In the genomic region with DNA sequence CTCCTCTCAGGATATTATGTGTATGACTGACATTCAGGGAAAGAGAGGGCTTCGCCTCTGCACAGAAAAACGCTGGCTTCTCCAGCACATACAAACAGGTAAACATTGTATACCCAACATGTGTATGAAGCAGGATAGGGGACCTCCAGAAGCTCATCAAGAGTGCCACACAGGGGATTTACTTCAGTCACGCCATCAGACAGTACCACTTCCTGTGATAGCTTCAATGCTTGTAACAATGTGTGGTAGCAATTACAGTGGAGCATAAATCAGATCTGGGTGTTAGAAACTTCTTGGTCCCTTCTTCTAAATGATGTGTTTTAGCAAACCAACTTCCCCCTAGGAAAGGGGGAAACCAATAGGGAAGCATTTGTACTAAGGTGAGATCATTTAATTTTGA, we compare ENCODE assay signal across 15 cellular contexts.
DNase-seq lines count a peak whose midpoint lies in the region; ATAC-seq and TF ChIP-seq lines count a peak whose summit lies in the region.
"Had no signal": no experiment of that assay in that cellular context is flagged by ENCODE, and none has a peak within 500 bp of the region (broad histone marks: within the 10 kb centered on the region; RNA-seq: fewer than 3 reads in every experiment).

No MANE protein-coding gene starts in this region.

- H3K36me3 ChIP-seq in left ventricle myocardium inferior (no peaks in the 10 kb centered on the region), hepatocyte (replicated peaks; ENCODE audit: insufficient read depth, low read depth) (no peaks in the 10 kb centered on the region)
- H3K36me3 ChIP-seq: tibial artery had no signal

- H3K9me3 ChIP-seq in left ventricle myocardium inferior (replicated peaks) (no peaks in the 10 kb centered on the region), hepatocyte (ENCODE audit: low read depth) (no peaks in the 10 kb centered on the region)
- H3K9me3 ChIP-seq: tibial artery had no signal

- H3K9me2 ChIP-seq in hepatocyte (replicated peaks; ENCODE audit: insufficient read depth), result no peaks in the 10 kb centered on the region

- intact Hi-C loops in left ventricle myocardium inferior (cut with micrococcal nuclease) (no loop called here), cardiac septum (cut with DNase I) (no loop called here)

- peak overlapping the region; percentile 68 for H3K27ac ChIP-seq in left ventricle myocardium inferior (replicated peaks)
- no peak overlapping the region for H3K27ac ChIP-seq in hepatocyte
- H3K27ac ChIP-seq: tibial artery had no signal

- WGBS in hepatocyte (ENCODE audit: low lambda C conversion rate, missing lambda C conversion rate), result 85% methylated on average over 3 of the region's 3 CpGs

- H3K4me3 ChIP-seq in left ventricle myocardium inferior, result no peak overlapping the region
- H3K4me3 ChIP-seq in hepatocyte, result no peak overlapping the region
- H3K4me3 ChIP-seq: tibial artery had no signal

- no peaks in the 10 kb centered on the region for H3K36me3 Mint-ChIP-seq in WTC11

- peaks cover 96% of the 10 kb centered on the region for H3K79me2 ChIP-seq in hepatocyte

- no peak for TF ChIP-seq CTCF in left ventricle myocardium inferior (IDR thresholded peaks at IDR 0.05; ENCODE audit: borderline replicate concordance)
- no peak for TF ChIP-seq CTCF in WTC11 (IDR thresholded peaks at IDR 0.05)
- TF ChIP-seq CTCF in hepatocyte (IDR thresholded peaks at IDR 0.05; ENCODE audit: poor library complexity), result no peak

- no peak for DNase-seq in left ventricle myocardium inferior
- no peak for DNase-seq in cardiac septum (ENCODE audit: low spot score)
- DNase-seq in WTC11 (ENCODE audit: low spot score), result no peak
- DNase-seq in stimulated activated CD4-positive, alpha-beta T cell treated with anti-CD3 and anti-CD28 coated beads, Interleukin-4, amount 100 ng/mL, for 24 hours, result no peak
- DNase-seq in hepatocyte (ENCODE audit: low spot score), result no peak
- DNase-seq in activated CD4-positive, CD25-positive, alpha-beta regulatory T cell treated with anti-CD3 and anti-CD28 coated beads, Interleukin-2, amount 50 U/mL, for 72 hours, result no peak
- DNase-seq in NCI-H1092 treated with DMSO at 0.1 percent for 48 hours (lab: John Stamatoyannopoulos, UW), result no peak
- DNase-seq: ACHN; activated B cell treated with CpG ODN at 0.5 μM for 24 hours; effector CD8-positive, alpha-beta T cell; NCI-H1092; OCI-M1; tibial artery had no signal

- CTCF ChIA-PET in WTC11 (lab: Charles Lee), result interaction anchor here (2.2 kb wide), 1 partner anchor 21 kb away, joined by 10 read pairs; no protein-coding TSS in a partner anchor

- H4K20me1 ChIP-seq in hepatocyte (ENCODE audit: insufficient read depth, poor library complexity, severe bottlenecking), result no peaks in the 10 kb centered on the region

- no peak overlapping the region for H2AFZ ChIP-seq in hepatocyte

- H3K27me3 ChIP-seq in left ventricle myocardium inferior (ENCODE audit: low read depth) (no peaks in the 10 kb centered on the region), hepatocyte (no peaks in the 10 kb centered on the region)
- H3K27me3 ChIP-seq: tibial artery had no signal

- no peaks in the 10 kb centered on the region for H3K9me3 Mint-ChIP-seq in WTC11
- H3K9me3 Mint-ChIP-seq: activated B cell treated with CpG ODN at 0.5 μM for 24 hours had no signal

- no peak overlapping the region for H3K4me2 ChIP-seq in hepatocyte

- H3K27me3 Mint-ChIP-seq in WTC11 (ENCODE audit: low read depth), result no peaks in the 10 kb centered on the region
- H3K27me3 Mint-ChIP-seq: progenitor cell of endocrine pancreas had no signal

- H3K27ac Mint-ChIP-seq in WTC11, result peak overlapping the region; percentile 95
- H3K27ac Mint-ChIP-seq: activated B cell treated with CpG ODN at 0.5 μM for 24 hours had no signal

- peaks cover 81% of the 10 kb centered on the region for H3K4me1 Mint-ChIP-seq in WTC11
- H3K4me1 Mint-ChIP-seq: activated B cell treated with CpG ODN at 0.5 μM for 24 hours had no signal

- peak; percentile 78 for ATAC-seq in HG02759 (IDR thresholded peaks at IDR 0.05; ENCODE audit: unreplicated experiment)
- ATAC-seq in WTC11, result no peak

- no peak overlapping the region for H3K4me3 Mint-ChIP-seq in WTC11
- H3K4me3 Mint-ChIP-seq: activated B cell treated with CpG ODN at 0.5 μM for 24 hours had no signal

- POLR2A ChIA-PET in WTC11 (lab: Charles Lee), result no interaction called here

- H3K4me1 ChIP-seq in left ventricle myocardium inferior (peaks cover 91% of the 10 kb centered on the region), hepatocyte (ENCODE audit: insufficient read depth) (peaks cover 31% of the 10 kb centered on the region)
- H3K4me1 ChIP-seq: tibial artery had no signal

TF ChIP-seq in WTC11, 78 proteins besides CTCF, POLR2A, EP300 and RAD21 (continues in another document):
- TF ChIP-seq ZNF425 (CRISPR knock-in tag; conservative IDR thresholded peaks at IDR 0.05) (no peak), MYBL2 (CRISPR knock-in tag; IDR thresholded peaks at IDR 0.05) (no peak), CDX4 (CRISPR knock-in tag; IDR thresholded peaks at IDR 0.05; ENCODE audit: borderline replicate concordance) (no peak), KAT7 (CRISPR knock-in tag; IDR thresholded peaks at IDR 0.05; ENCODE audit: borderline replicate concordance) (no peak), CREM (CRISPR knock-in tag; IDR thresholded peaks at IDR 0.05) (no peak), ZNF121 (CRISPR knock-in tag; IDR thresholded peaks at IDR 0.05) (no peak), IRF1 (CRISPR knock-in tag; IDR thresholded peaks at IDR 0.05) (no peak), CBFB (CRISPR knock-in tag; IDR thresholded peaks at IDR 0.05; ENCODE audit: low read depth) (no peak), EMX1 (CRISPR knock-in tag; IDR thresholded peaks at IDR 0.05) (no peak), ATF2 (CRISPR knock-in tag; IDR thresholded peaks at IDR 0.05; ENCODE audit: borderline replicate concordance, low read depth) (no peak), ZSCAN18 (CRISPR knock-in tag; IDR thresholded peaks at IDR 0.05) (no peak), NR2C2 (CRISPR knock-in tag; IDR thresholded peaks at IDR 0.05) (no peak)
- TF ChIP-seq, protein P1, sequence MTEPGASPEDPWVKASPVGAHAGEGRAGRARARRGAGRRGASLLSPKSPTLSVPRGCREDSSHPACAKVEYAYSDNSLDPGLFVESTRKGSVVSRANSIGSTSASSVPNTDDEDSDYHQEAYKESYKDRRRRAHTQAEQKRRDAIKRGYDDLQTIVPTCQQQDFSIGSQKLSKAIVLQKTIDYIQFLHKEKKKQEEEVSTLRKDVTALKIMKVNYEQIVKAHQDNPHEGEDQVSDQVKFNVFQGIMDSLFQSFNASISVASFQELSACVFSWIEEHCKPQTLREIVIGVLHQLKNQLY (CRISPR knock-in tag; IDR thresholded peaks at IDR 0.05), result no peak
